Comparison of ENCODE assay signal across 9 cellular contexts in genomic region chr9:76562511-76562911, GRCh38.
DNase-seq lines count a peak whose midpoint lies in the region; ATAC-seq, FAIRE-seq and TF ChIP-seq lines count a peak whose summit lies in the region.
"Had no signal": no experiment of that assay in that cellular context is flagged by ENCODE, and none has a peak within 500 bp of the region (broad histone marks: within the 10 kb centered on the region; RNA-seq: fewer than 3 reads in every experiment).

No MANE protein-coding gene starts in this region.

- no peaks in the 10 kb centered on the region for H3K27me3 ChIP-seq in GM06990 (replicated peaks; ENCODE audit: control insufficient read depth, insufficient read depth, low read length)
- H3K27me3 ChIP-seq in psoas muscle (ENCODE audit: insufficient read depth in 3 of 3, low read length in 2 of 3) = no peaks in the 10 kb centered on the region

- no peaks in the 10 kb centered on the region for H3K4me1 ChIP-seq in psoas muscle

- no peak overlapping the region for H3K4me3 ChIP-seq in GM06990 (replicated peaks; ENCODE audit: low read depth, low read length)
- H3K4me3 ChIP-seq in psoas muscle = no peak overlapping the region

- TF ChIP-seq CTCF in GM06990 (IDR thresholded peaks at IDR 0.05; ENCODE audit: insufficient read depth, low read length, poor library complexity, severe bottlenecking) (no peak), psoas muscle (IDR thresholded peaks at IDR 0.05) (no peak)

- ATAC-seq in GM21528 (IDR thresholded peaks at IDR 0.05; ENCODE audit: low FRiP score, unreplicated experiment) = peak; percentile 80
- no peak for ATAC-seq in psoas muscle

- H3K9me3 ChIP-seq in psoas muscle = no peaks in the 10 kb centered on the region

- no peak overlapping the region for H3K27ac ChIP-seq in psoas muscle
- H3K27ac ChIP-seq: epithelial cell of prostate had no signal

- DNase-seq in GM06990 (ENCODE audit: extremely low read depth, insufficient read length) = peak; percentile 24
- peak; percentile 82 for DNase-seq in LHCN-M2 (ENCODE audit: low read depth)
- peak; percentile 70 for DNase-seq in fibroblast of gingiva (ENCODE audit: low read depth)
- no peak for DNase-seq in frontal cortex (ENCODE audit: low spot score in 2 of 2)
- DNase-seq in psoas muscle = no peak
- DNase-seq in NCI-H1048 (lab: John Stamatoyannopoulos, UW) = no peak
- DNase-seq in activated CD4-positive, alpha-beta T cell treated with anti-CD3 and anti-CD28 coated beads, Interleukin-2, amount 50 U/mL, for 48 hours = no peak

- intact Hi-C loops in psoas muscle (cut with DNase I) = no loop called here

- H3K36me3 ChIP-seq in GM06990 (ENCODE audit: control insufficient read depth, insufficient read depth, low read length) (no peaks in the 10 kb centered on the region), psoas muscle (ENCODE audit: insufficient read depth in 1 of 2, low read depth in 1 of 2) (no peaks in the 10 kb centered on the region)

- FAIRE-seq in frontal cortex (lab: Jason Lieb, UNC) = no peak

Comparison
In these comparisons a context has a peak if more than half of its experiments do, and no peak if none do; other contexts are left out.
1. DNase-seq: peak in GM06990 (single experiment), LHCN-M2 (single experiment) and fibroblast of gingiva (single experiment); none in frontal cortex (0 of 2), psoas muscle (0 of 2), NCI-H1048 (single experiment) and activated CD4-positive, alpha-beta T cell treated with anti-CD3 and anti-CD28 coated beads, Interleukin-2, amount 50 U/mL, for 48 hours (0 of 2).